Comparison of ENCODE assay signal across 22 cellular contexts in the genomic region with DNA sequence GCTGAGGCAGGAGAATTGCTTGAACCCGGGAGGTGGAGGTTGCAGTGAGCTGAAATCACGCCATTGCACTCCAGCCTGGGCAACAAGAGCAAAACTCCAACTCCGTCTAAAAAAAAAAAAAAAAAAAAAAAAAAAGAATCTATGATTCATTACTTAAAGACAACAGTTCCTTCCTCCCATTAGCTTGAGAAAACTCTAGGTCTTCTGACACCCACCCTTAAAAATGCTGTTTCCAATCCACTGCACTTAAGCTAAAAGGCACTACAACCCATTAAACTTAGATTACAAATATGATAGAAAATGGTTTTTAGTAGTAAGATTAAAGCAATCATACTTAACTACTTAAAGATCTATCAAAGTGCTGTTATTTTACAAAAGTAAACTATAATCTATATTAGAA.
"Had no signal": no experiment of that assay in that cellular context is flagged by ENCODE, and none has a peak within 500 bp of the region (broad histone marks: within the 10 kb centered on the region; RNA-seq: fewer than 3 reads in every experiment).

No MANE protein-coding gene starts in this region.

- H3K9me3 ChIP-seq: prostate gland, right atrium auricular region, thyroid gland had no signal

- ATAC-seq: activated CD4-positive, CD25-positive, alpha-beta regulatory T cell treated with anti-CD3 and anti-CD28 coated beads, Interleukin-2, amount 50 U/mL, for 24 hours; activated naive CD4-positive, alpha-beta T cell treated with anti-CD3 and anti-CD28 coated beads, Interleukin-2, amount 50 U/mL, for 72 hours; activated T-helper 17 cell treated with anti-CD3 and anti-CD28 coated beads, Interleukin-2, amount 50 U/mL, for 72 hours; left ventricle myocardium superior; natural killer cell; stimulated activated naive CD8-positive, alpha-beta T cell treated with anti-CD3 and anti-CD28 coated beads, Interleukin-15, Interleukin-2, amounts not matched to agents 100 U/mL and 50 U/mL, for 24 hours had no signal

- H3K27ac ChIP-seq: brain microvascular endothelial cell, coronary artery, epithelial cell of prostate, prostate gland, right atrium auricular region, thyroid gland, VCaP had no signal

- H3K4me3 ChIP-seq: coronary artery, prostate gland, right atrium auricular region, thyroid gland had no signal

- H3K36me3 ChIP-seq: brain microvascular endothelial cell, prostate gland, right atrium auricular region, thyroid gland had no signal

- H3K27me3 ChIP-seq: brain microvascular endothelial cell, right atrium auricular region, thyroid gland had no signal

- DNase-seq: activated CD4-positive, alpha-beta T cell treated with anti-CD3 and anti-CD28 coated beads, Interleukin-2, amount 50 U/mL, for 1 hour; activated CD8-positive, alpha-beta memory T cell treated with anti-CD3 and anti-CD28 coated beads, Interleukin-2, amount 50 U/mL, for 4 hours; activated T-cell treated with anti-CD3 and anti-CD28 coated beads, Interleukin-2, amount 50 U/mL, for 24 hours; aorta; brain microvascular endothelial cell; endodermal cell; left ventricle myocardium superior; mammary epithelial cell; midbrain; natural killer cell; stimulated activated CD4-positive, alpha-beta T cell treated with anti-CD3 and anti-CD28 coated beads, Interleukin-12 subunit alpha, Interleukin-12 subunit beta, amount 100 ng/mL, for 4 hours; stimulated activated CD4-positive, alpha-beta T cell treated with anti-CD3 and anti-CD28 coated beads, Interleukin-4, amount 100 ng/mL, for 4 hours; stimulated activated naive CD8-positive, alpha-beta T cell treated with anti-CD3 and anti-CD28 coated beads, Interleukin-15, Interleukin-2, amounts not matched to agents 100 U/mL and 50 U/mL, for 24 hours; thyroid gland had no signal

- H3K4me1 ChIP-seq: prostate gland, right atrium auricular region, thyroid gland had no signal
